Comparison of ENCODE assay signal across 10 cellular contexts in genomic region chr18:22346342-22346967, GRCh38.
DNase-seq lines count a peak whose midpoint lies in the region; ATAC-seq, FAIRE-seq and TF ChIP-seq lines count a peak whose summit lies in the region.
"Had no signal": no experiment of that assay in that cellular context is flagged by ENCODE, and none has a peak within 500 bp of the region (broad histone marks: within the 10 kb centered on the region; RNA-seq: fewer than 3 reads in every experiment).

No MANE protein-coding gene starts in this region.

- H3K27ac ChIP-seq in AG04450 (ENCODE audit: low read depth, low read length) = no peak overlapping the region

- ATAC-seq in mucosa of descending colon = peak; percentile 37
- no peak for ATAC-seq in HG03045 (IDR thresholded peaks at IDR 0.05; ENCODE audit: unreplicated experiment)

- TF ChIP-seq CTCF in AG04450 (IDR thresholded peaks at IDR 0.05; ENCODE audit: low read depth, low read length) (no peak), mucosa of descending colon (IDR thresholded peaks at IDR 0.05) (no peak)

- CTCF ChIA-PET in AG04450 (lab: Charles Lee) = no interaction called here

- intact Hi-C loops in mucosa of descending colon (cut with DNase I, micrococcal nuclease) = loop anchor here in 1 of 2 donors (5.0 kb wide), 1 partner anchor 169 kb away; no protein-coding TSS in a partner anchor

- DNase-seq in AG04450 (ENCODE audit: low read depth, low spot score) = peak; percentile 43
- peak; percentile 57 for DNase-seq in LoVo (ENCODE audit: low spot score)
- DNase-seq in effector CD8-positive, alpha-beta T cell (lab: John Stamatoyannopoulos, UW) = peak; percentile 1
- peak in 2 of 3 donors; percentile 57 to 89 for DNase-seq in mucosa of descending colon
- no peak for DNase-seq in HTR-8/SVneo (ENCODE audit: insufficient read length, low spot score)
- DNase-seq in stimulated activated CD4-positive, alpha-beta T cell treated with anti-CD3 and anti-CD28 coated beads, Interleukin-15, amount 100 ng/mL, for 24 hours = no peak
- DNase-seq in middle frontal gyrus (ENCODE audit: extremely low spot score, low spot score) = no peak
- DNase-seq: activated CD4-positive, alpha-beta T cell treated with anti-CD3 and anti-CD28 coated beads, Interleukin-2, amount 10 ng/mL, durations not matched to agents 24 days and 14 days; naive B cell had no signal

- H3K9me3 ChIP-seq in AG04450 (ENCODE audit: control insufficient read depth, insufficient read depth, low read length) (no peaks in the 10 kb centered on the region), mucosa of descending colon (no peaks in the 10 kb centered on the region)

- H3K4me3 ChIP-seq in AG04450 (ENCODE audit: low read depth, low read length) (no peak overlapping the region), mucosa of descending colon (no peak overlapping the region)

- FAIRE-seq in HTR-8/SVneo (lab: Jason Lieb, UNC) = no peak

- H3K4me1 ChIP-seq in mucosa of descending colon (ENCODE audit: low read depth) = peaks cover 25% of the 10 kb centered on the region

- POLR2A ChIA-PET in AG04450 (lab: Yijun Ruan, JAX) = no interaction called here

- H3K36me3 ChIP-seq in mucosa of descending colon (ENCODE audit: low read depth) = no peaks in the 10 kb centered on the region

- H3K27me3 ChIP-seq in AG04450 (ENCODE audit: control insufficient read depth, insufficient read depth, low read length) = no peaks in the 10 kb centered on the region

Comparison
In these comparisons a context has a peak if more than half of its experiments do, and no peak if none do; other contexts are left out.
1. DNase-seq: peak in AG04450 (single experiment), LoVo (single experiment), effector CD8-positive, alpha-beta T cell (single experiment) and mucosa of descending colon (2 of 3); none in HTR-8/SVneo (single experiment), stimulated activated CD4-positive, alpha-beta T cell treated with anti-CD3 and anti-CD28 coated beads, Interleukin-15, amount 100 ng/mL, for 24 hours (single experiment) and middle frontal gyrus (single experiment).